29 cellular contexts compared by ENCODE assay signal in genomic region chr2:19101968-19102367, GRCh38.
"Had no signal": no experiment of that assay in that cellular context is flagged by ENCODE, and none has a peak within 500 bp of the region (broad histone marks: within the 10 kb centered on the region; RNA-seq: fewer than 3 reads in every experiment).

No MANE protein-coding gene starts in this region.

- H3K27me3 ChIP-seq: ascending aorta, brain microvascular endothelial cell, breast epithelium had no signal

- H3K4me1 ChIP-seq: ascending aorta, breast epithelium had no signal

- FAIRE-seq: TTC549 had no signal

- ATAC-seq: activated CD8-positive, alpha-beta memory T cell treated with anti-CD3 and anti-CD28 coated beads, Interleukin-2, amount 10 ng/mL, durations not matched to agents 7 days and 5 days; activated CD8-positive, alpha-beta T cell treated with anti-CD3 and anti-CD28 coated beads for 36 hours; activated naive CD8-positive, alpha-beta T cell treated with anti-CD3 and anti-CD28 coated beads, Interleukin-2, amount 50 U/mL, for 24 hours had no signal

- H3K27ac ChIP-seq: ascending aorta, brain microvascular endothelial cell, breast epithelium, VCaP had no signal

- DNase-seq: activated B cell treated with CpG ODN at 0.5 μM for 24 hours; activated CD4-positive, alpha-beta memory T cell treated with anti-CD3 and anti-CD28 coated beads for 36 hours; activated CD4-positive, alpha-beta T cell treated with anti-CD3 and anti-CD28 coated beads for 4 hours; activated CD4-positive, alpha-beta T cell treated with anti-CD3 and anti-CD28 coated beads, Interleukin-2, amount 10 ng/mL, durations not matched to agents 24 days and 14 days; activated CD4-positive, alpha-beta T cell treated with anti-CD3 and anti-CD28 coated beads, Interleukin-2, amount 50 U/mL, for 1 hour; activated CD4-positive, alpha-beta T cell treated with anti-CD3 and anti-CD28 coated beads, Interleukin-2, amount 50 U/mL, for 4 hours; activated CD4-positive, CD25-positive, alpha-beta regulatory T cell treated with anti-CD3 and anti-CD28 coated beads, Interleukin-2, amount 50 U/mL, for 72 hours; activated CD8-positive, alpha-beta memory T cell treated with anti-CD3 and anti-CD28 coated beads, Interleukin-2, amount 10 ng/mL, durations not matched to agents 7 days and 5 days; activated CD8-positive, alpha-beta memory T cell treated with anti-CD3 and anti-CD28 coated beads, Interleukin-2, amount 50 U/mL, for 48 hours; activated CD8-positive, alpha-beta T cell treated with anti-CD3 and anti-CD28 coated beads for 36 hours; activated effector memory CD4-positive, alpha-beta T cell treated with Interleukin-2 at 50 U/mL for 16 hours; activated gamma-delta T cell; activated naive CD4-positive, alpha-beta T cell treated with anti-CD3 and anti-CD28 coated beads, Interleukin-2, amount 10 ng/mL, durations not matched to agents 7 days and 5 days; activated naive CD4-positive, alpha-beta T cell treated with Interleukin-2 at 50 U/mL for 16 hours; activated naive CD8-positive, alpha-beta T cell treated with anti-CD3 and anti-CD28 coated beads, Interleukin-2, amount 10 ng/mL, durations not matched to agents 7 days and 5 days; activated naive CD8-positive, alpha-beta T cell treated with anti-CD3 and anti-CD28 coated beads, Interleukin-2, amount 50 U/mL, for 24 hours; activated T-cell treated with anti-CD3 and anti-CD28 coated beads, Interleukin-2, amount 50 U/mL, for 24 hours; activated T-cell treated with anti-CD3 and anti-CD28 coated beads, Interleukin-2, amount 50 U/mL, for 48 hours; amygdala; anterior cingulate cortex; brain microvascular endothelial cell; central memory CD4-positive, alpha-beta T cell; T-helper 1 cell; T-helper 2 cell; T-helper 9 cell had no signal

- H3K9me3 ChIP-seq: ascending aorta, breast epithelium had no signal

- H3K36me3 ChIP-seq: ascending aorta, brain microvascular endothelial cell, breast epithelium had no signal

- H3K4me3 ChIP-seq: ascending aorta, breast epithelium had no signal
